In genomic region chr17:2398188-2398587, GRCh38 we compare ENCODE assay signal across 9 cellular contexts. TPM values are rescaled to one million over a fixed set of nuclear protein-coding genes. Genes with fewer than 3 reads are reported as not detected.
DNase-seq lines count a peak whose midpoint lies in the region; ATAC-seq, FAIRE-seq and TF ChIP-seq lines count a peak whose summit lies in the region.
"Had no signal": no experiment of that assay in that cellular context is flagged by ENCODE, and none has a peak within 500 bp of the region (broad histone marks: within the 10 kb centered on the region; RNA-seq: fewer than 3 reads in every experiment).

No MANE protein-coding gene starts in this region.

- TF ChIP-seq CTCF in A549 (IDR thresholded peaks at IDR 0.05) = no peak
- TF ChIP-seq CTCF in IMR-90 (conservative IDR thresholded peaks at IDR 0.05; ENCODE audit: low read depth, low read length) = no peak

- TF ChIP-seq POLR2A in A549 (IDR thresholded peaks at IDR 0.05; ENCODE audit: low read length) = no peak
- no peak for TF ChIP-seq POLR2A in IMR-90 (IDR thresholded peaks at IDR 0.05; ENCODE audit: low read depth, low read length)

- H4K5ac ChIP-seq in IMR-90 (ENCODE audit: low read depth, low read length) = no peak overlapping the region; the same call in 1 of the 2 replicates

- no peak for TF ChIP-seq EP300 in A549 (IDR thresholded peaks at IDR 0.05)

- no peak overlapping the region for H3K56ac ChIP-seq in IMR-90 (ENCODE audit: extremely low read depth, insufficient read depth, low read length)

- H2AK5ac ChIP-seq in IMR-90 (ENCODE audit: low read depth, low read length) = peak overlapping the region; percentile 100

- peak overlapping the region; percentile 99 for H3K4me2 ChIP-seq in A549
- H3K4me2 ChIP-seq in IMR-90 (ENCODE audit: low read depth, low read length) = peak overlapping the region; percentile 90; the same call in 1 of the 2 replicates

- H3K27me3 ChIP-seq in IMR-90 (ENCODE audit: control insufficient read depth, insufficient read depth, low read length) = no peaks in the 10 kb centered on the region

- no peaks in the 10 kb centered on the region for H3K9me3 Mint-ChIP-seq in dendritic cell treated with granulocyte-macrophage colony-stimulating factor and Interleukin-4, amounts not matched to agents 40 ng/mL and 50 ng/mL, for 4 days
- peaks cover 0 to 3% (median 0%) of the 10 kb centered on the region in 9 donors for H3K9me3 Mint-ChIP-seq in naive thymus-derived CD8-positive, alpha-beta T cell

- BruUV-seq in IMR-90 (replicated peaks; lab: Mats Ljungman, UMichigan) = no TSS peak

- no peak for ATAC-seq in A549
- ATAC-seq in IMR-90 (ENCODE audit: low read depth) = no peak
- ATAC-seq in naive thymus-derived CD8-positive, alpha-beta T cell = no peak
- no peak for ATAC-seq in GM18909 (IDR thresholded peaks at IDR 0.05; ENCODE audit: poor library complexity, unreplicated experiment)
- ATAC-seq in GM21717 (IDR thresholded peaks at IDR 0.05; ENCODE audit: unreplicated experiment) = no peak
- ATAC-seq in GM21526 (IDR thresholded peaks at IDR 0.05; ENCODE audit: low FRiP score, unreplicated experiment) = no peak
- no peak for ATAC-seq in HG02840 (IDR thresholded peaks at IDR 0.05; ENCODE audit: low FRiP score, unreplicated experiment)

- H3K4me3 Mint-ChIP-seq in dendritic cell treated with granulocyte-macrophage colony-stimulating factor and Interleukin-4, amounts not matched to agents 40 ng/mL and 50 ng/mL, for 4 days = peak overlapping the region; percentile 99
- H3K4me3 Mint-ChIP-seq in naive thymus-derived CD8-positive, alpha-beta T cell = peak overlapping the region; percentile 28 to 100 (median 80)

- H3K4me1 Mint-ChIP-seq in dendritic cell treated with granulocyte-macrophage colony-stimulating factor and Interleukin-4, amounts not matched to agents 40 ng/mL and 50 ng/mL, for 4 days (ENCODE audit: low read depth) = peaks cover 65% of the 10 kb centered on the region
- H3K4me1 Mint-ChIP-seq in naive thymus-derived CD8-positive, alpha-beta T cell = peaks cover 31 to 57% (median 52%) of the 10 kb centered on the region in 4 donors

- DNase-seq in A549 (ENCODE audit: low read depth in 1 of 2, low spot score in 1 of 2) = no peak
- no peak for DNase-seq in IMR-90
- peak in 1 of 10 donors; percentile 13 for DNase-seq in naive thymus-derived CD8-positive, alpha-beta T cell

- peaks cover 27% of the 10 kb centered on the region for H4K20me1 ChIP-seq in IMR-90 (ENCODE audit: insufficient read depth, low read length)

- peak overlapping the region; percentile 99 for H3K4ac ChIP-seq in IMR-90 (ENCODE audit: low read depth, low read length)

- H3K36me3 ChIP-seq in IMR-90 (ENCODE audit: control insufficient read depth, insufficient read depth, low read length) = no peaks in the 10 kb centered on the region

- peak overlapping the region; percentile 94 for H2BK5ac ChIP-seq in IMR-90 (ENCODE audit: low read depth, low read length, poor library complexity, severe bottlenecking)

- peak overlapping the region; percentile 85; the same call in 1 of the 2 replicates for H2BK20ac ChIP-seq in IMR-90 (ENCODE audit: low read depth, low read length)

- in situ Hi-C loops in IMR-90 (cut with MboI; ENCODE audit: low sequenced_read_pairs) = no loop called here

- H2AK9ac ChIP-seq in IMR-90 (replicated peaks; ENCODE audit: low read depth, low read length, poor library complexity) = peak overlapping the region; percentile 59

- peak overlapping the region; percentile 95 to 97 for H3K27ac ChIP-seq in A549
- H3K27ac ChIP-seq in IMR-90 (ENCODE audit: insufficient read depth, low read length) = peak overlapping the region; percentile 84

- H2BK15ac ChIP-seq in IMR-90 (ENCODE audit: low read depth, low read length) = peak overlapping the region; percentile 100; the same call in 2 of the 3 replicates

- CTCF ChIA-PET in A549 (lab: Yijun Ruan, JAX) (interaction anchor here (8.8 to 28.1 kb wide), 2 partner anchors 14 to 19 kb away, joined by 117 to 1099 read pairs; no protein-coding TSS in a partner anchor), IMR-90 (lab: Yijun Ruan, JAX) (interaction anchor here (1.6 kb wide), 1 partner anchor 16 kb away, joined by 3 read pairs; no protein-coding TSS in a partner anchor)

- H3K9me1 ChIP-seq in IMR-90 (ENCODE audit: insufficient read depth, low read length) = peaks cover 23% of the 10 kb centered on the region

- H3K9me3 ChIP-seq in A549 = no peaks in the 10 kb centered on the region
- no peaks in the 10 kb centered on the region for H3K9me3 ChIP-seq in IMR-90 (ENCODE audit: control insufficient read depth, insufficient read depth, low read length)

- H3K4me3 ChIP-seq in A549 = peak overlapping the region; percentile 99
- H3K4me3 ChIP-seq in IMR-90 (ENCODE audit: insufficient read depth, low read depth, low read length) = no peak overlapping the region

- intact Hi-C loops in IMR-90 (cut with micrococcal nuclease) = no loop called here
- intact Hi-C loops in dendritic cell treated with granulocyte-macrophage colony-stimulating factor and Interleukin-4, amounts not matched to agents 40 ng/mL and 50 ng/mL, for 4 days (cut with micrococcal nuclease) = loop anchor here (10.0 kb wide), 1 partner anchor 823 kb away; no protein-coding TSS in a partner anchor

- peak overlapping the region; percentile 95 to 98 for H4K8ac ChIP-seq in IMR-90 (ENCODE audit: low read depth in 2 of 2, low read length in 2 of 2)

- H3K4me1 ChIP-seq in A549 (peaks cover 54% of the 10 kb centered on the region), IMR-90 (ENCODE audit: control insufficient read depth, insufficient read depth, low read length) (peaks cover 40% of the 10 kb centered on the region)

- H3K9ac ChIP-seq in IMR-90 (ENCODE audit: low read depth, low read length) = peak overlapping the region; percentile 68; the same call in 1 of the 2 replicates

- peak overlapping the region; percentile 96; the same call in 1 of the 2 replicates for H3K14ac ChIP-seq in IMR-90 (replicated peaks; ENCODE audit: low read depth, low read length)

- peak overlapping the region; percentile 53 for H2AFZ ChIP-seq in IMR-90 (replicated peaks; ENCODE audit: low read length, poor library complexity)

- H3K27ac Mint-ChIP-seq in dendritic cell treated with granulocyte-macrophage colony-stimulating factor and Interleukin-4, amounts not matched to agents 40 ng/mL and 50 ng/mL, for 4 days = peak overlapping the region; percentile 95
- H3K27ac Mint-ChIP-seq in naive thymus-derived CD8-positive, alpha-beta T cell = peak overlapping the region; percentile 8 to 100 (median 79)

- peaks cover 53% of the 10 kb centered on the region for H3K36me3 Mint-ChIP-seq in dendritic cell treated with granulocyte-macrophage colony-stimulating factor and Interleukin-4, amounts not matched to agents 40 ng/mL and 50 ng/mL, for 4 days (ENCODE audit: low read depth)
- H3K36me3 Mint-ChIP-seq in naive thymus-derived CD8-positive, alpha-beta T cell = no peaks in the 10 kb centered on the region

- FAIRE-seq in A549 (lab: Jason Lieb, UNC) = no peak
- FAIRE-seq: islet of Langerhans had no signal

- H4K91ac ChIP-seq in IMR-90 (ENCODE audit: insufficient read depth, low read depth, low read length) = peak overlapping the region; percentile 93

- H3K18ac ChIP-seq in IMR-90 (ENCODE audit: low read depth, low read length) = no peak overlapping the region

- POLR2A ChIA-PET in A549 (lab: Yijun Ruan, JAX) (no interaction called here), IMR-90 (lab: Charles Lee; ENCODE audit: unreplicated experiment) (no interaction called here)
- POLR2A ChIA-PET in naive thymus-derived CD8-positive, alpha-beta T cell (lab: Charles Lee) = interaction anchor here (1.2 to 5.1 kb wide), 3 partner anchors 16 to 61 kb away, joined by 3 to 38 read pairs (median 8); partner anchors contain the start of genes SGSM2 and TSR1

- H2BK120ac ChIP-seq in IMR-90 (ENCODE audit: low read depth, low read length) = peak overlapping the region; percentile 88

- no peak for TF ChIP-seq RAD21 in A549 (conservative IDR thresholded peaks at IDR 0.05 in 1 of 2, IDR thresholded peaks at IDR 0.05 in 1 of 2)
- no peak for TF ChIP-seq RAD21 in IMR-90 (IDR thresholded peaks at IDR 0.05; ENCODE audit: low read length)

- WGBS in A549 (ENCODE audit: missing lambda C conversion rate) = 89% methylated on average over 10 of the region's 10 CpGs
- 70% methylated on average over 3 of the region's 10 CpGs; no CpG with 5 or more reads in 1 of the 2 experiments for WGBS in IMR-90 (ENCODE audit: extremely low coverage in 2 of 2, insufficient read length in 1 of 2), 2 experiments

- peaks cover 17 to 63% of the 10 kb centered on the region in 2 experiments; a peak in 3 of 4 replicates for H3K79me1 ChIP-seq in IMR-90 (ENCODE audit: low read depth in 1 of 2, low read length in 2 of 2)

- no peaks in the 10 kb centered on the region for H3K27me3 Mint-ChIP-seq in dendritic cell treated with granulocyte-macrophage colony-stimulating factor and Interleukin-4, amounts not matched to agents 40 ng/mL and 50 ng/mL, for 4 days
- H3K27me3 Mint-ChIP-seq in naive thymus-derived CD8-positive, alpha-beta T cell = no peaks in the 10 kb centered on the region

- H3K23ac ChIP-seq in IMR-90 (ENCODE audit: low read depth, low read length) = peak overlapping the region; percentile 96

- dilution Hi-C loops in IMR-90 (cut with HindIII; ENCODE audit: low sequenced_read_pairs, unreplicated experiment) = no loop called here

TF ChIP-seq in A549, 52 proteins besides CTCF, POLR2A, EP300 and RAD21:
- TF ChIP-seq POLR2AphosphoS2 (conservative IDR thresholded peaks at IDR 0.05; ENCODE audit: low read length) = peak; percentile 25; the same call in 1 of the 2 replicates
- TF ChIP-seq SREBF2 (IDR thresholded peaks at IDR 0.05) = no peak

TF ChIP-seq in IMR-90, 13 proteins besides CTCF, POLR2A, EP300 and RAD21 (continues in another document):
- TF ChIP-seq BHLHE40 (IDR thresholded peaks at IDR 0.05; ENCODE audit: low read depth, low read length) = no peak
- TF ChIP-seq RFX5 (IDR thresholded peaks at IDR 0.05; ENCODE audit: low read depth, low read length) = no peak
- TF ChIP-seq CHD1 (IDR thresholded peaks at IDR 0.05; ENCODE audit: low read depth, low read length) = no peak
- no peak for TF ChIP-seq MAFK (IDR thresholded peaks at IDR 0.05; ENCODE audit: low read depth, low read length)
- no peak for TF ChIP-seq SMC3 (IDR thresholded peaks at IDR 0.05; ENCODE audit: low read depth, low read length)
- no peak for TF ChIP-seq MXI1 (IDR thresholded peaks at IDR 0.05; ENCODE audit: borderline replicate concordance, low read depth, low read length)

RNA-seq across cellular contexts. Expression of gene MNT, which starts 2.7 kb away (rescaled TPM):
- polyA plus RNA-seq in A549 (2011; rRNA removed) (4.5 and 5.7 TPM in 2 replicates), A549 (2017; fragmentation: RNase III; extraction: RNeasy Plus Mini Kit Qiagen cat#74134 plus additional on column Dnase treatment) (22.7 to 30.8 TPM (median 25.9 TPM) in 3 replicates), IMR-90 (2012; rRNA removed) (8.3 and 9.4 TPM in 2 replicates)
- 10.5 and 12.2 TPM in 2 replicates for polyA plus RNA-seq in A549 (2012; cell fraction: cytosol; rRNA removed)
- 54.0 and 59.8 TPM in 2 replicates for polyA plus RNA-seq in A549 (2012; cell fraction: nucleus; rRNA removed)
- 3.8 and 4.9 TPM in 2 replicates for polyA minus RNA-seq in A549 (2011; rRNA and poly(A)+ RNA removed)
- 1.4 and 1.9 TPM in 2 replicates for total RNA-seq in IMR-90 (2012; rRNA removed)
- 7.6 and 9.5 TPM in 2 replicates for polyA plus RNA-seq in IMR-90 (2012; cell fraction: cytosol; rRNA removed)
- 48.6 and 60.0 TPM in 2 replicates for polyA plus RNA-seq in IMR-90 (2012; cell fraction: nucleus; rRNA removed; ENCODE audit: low replicate concordance)
- 10 to 100 TPM; 60.8 to 67.4 TPM for total RNA-seq in naive thymus-derived CD8-positive, alpha-beta T cell
- polyA plus RNA-seq in naive thymus-derived CD8-positive, alpha-beta T cell = under 1 TPM; 0.73 to 0.96 (median 0.79) TPM
